Comparison of ENCODE assay signal across 1 cellular context in the genomic region with DNA sequence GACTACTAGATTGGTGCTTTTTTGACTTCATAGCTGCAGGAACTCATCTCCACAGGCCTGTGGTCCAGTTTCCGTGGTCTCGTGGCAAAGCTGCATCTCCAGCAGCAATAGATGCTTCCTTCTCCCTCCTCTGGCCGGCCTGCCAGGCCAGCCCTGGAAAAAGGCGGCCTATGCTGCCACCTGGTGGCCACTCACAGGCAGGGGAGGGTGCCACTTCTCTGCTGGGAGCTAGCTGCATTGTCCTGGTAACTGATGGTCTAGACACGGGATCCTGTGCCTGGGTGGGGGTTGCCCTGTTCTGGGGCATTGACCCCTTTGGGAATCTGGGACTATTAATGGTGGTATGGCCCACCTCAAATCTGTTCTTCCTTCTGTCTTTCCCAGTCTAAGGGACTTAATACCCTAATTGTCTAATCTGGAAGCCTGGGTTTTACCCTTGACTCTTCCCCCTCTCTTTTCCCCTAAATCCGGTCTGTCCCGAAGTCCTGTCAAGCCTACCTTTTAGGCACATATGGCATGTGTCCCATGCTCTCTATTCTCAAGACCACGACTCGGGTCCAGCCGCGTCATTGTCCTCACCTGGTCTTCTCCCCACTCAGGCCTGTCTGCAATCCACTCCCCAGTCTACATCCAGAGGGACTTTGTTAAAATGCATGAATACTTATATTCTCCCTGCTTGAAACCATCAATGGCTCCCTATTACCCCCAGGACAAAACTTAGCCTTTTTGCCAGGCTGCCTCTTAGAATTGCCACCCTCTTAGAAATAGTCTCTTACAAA.
TF ChIP-seq lines count a peak whose summit lies in the region.

No MANE protein-coding gene starts in this region.

TF ChIP-seq in HepG2, 621 proteins besides CTCF, POLR2A, EP300 and RAD21 (continued from another document):
- TF ChIP-seq PHF20 (CRISPR knock-in tag; IDR thresholded peaks at IDR 0.05) (no peak), NCOA2 (CRISPR knock-in tag; IDR thresholded peaks at IDR 0.05) (no peak), SMAD1 (CRISPR knock-in tag; IDR thresholded peaks at IDR 0.05; ENCODE audit: borderline replicate concordance, low read depth) (no peak), SRY (CRISPR knock-in tag; IDR thresholded peaks at IDR 0.05) (no peak), SRF (IDR thresholded peaks at IDR 0.05; ENCODE audit: low read depth, low read length) (no peak), ZNF713 (CRISPR knock-in tag; IDR thresholded peaks at IDR 0.05) (no peak)
